Comparison of ENCODE assay signal across 1 cellular context in the genomic region with DNA sequence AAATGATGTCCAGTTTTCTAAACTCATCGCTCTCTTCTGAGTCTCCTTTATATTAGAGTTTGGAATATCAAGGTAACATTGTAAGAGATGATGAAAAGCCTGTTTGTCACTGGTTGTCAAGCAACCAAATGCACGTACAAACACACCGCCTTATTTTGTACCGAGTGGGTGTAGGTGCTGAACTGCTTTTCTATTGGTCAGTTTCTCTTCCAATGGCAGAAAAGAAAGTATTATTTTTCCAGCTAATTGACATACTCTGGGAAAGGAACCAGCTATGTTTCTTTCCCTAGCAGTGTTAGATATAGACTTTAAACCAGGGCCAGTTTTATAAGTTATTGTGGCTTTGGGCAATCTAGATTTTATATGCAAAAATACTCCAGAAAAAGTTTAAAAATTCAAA.
TF ChIP-seq lines count a peak whose summit lies in the region.

No MANE protein-coding gene starts in this region.

TF ChIP-seq in HCT116, 20 proteins besides CTCF, POLR2A, EP300 and RAD21 (continued from another document):
- TF ChIP-seq, protein P1, sequence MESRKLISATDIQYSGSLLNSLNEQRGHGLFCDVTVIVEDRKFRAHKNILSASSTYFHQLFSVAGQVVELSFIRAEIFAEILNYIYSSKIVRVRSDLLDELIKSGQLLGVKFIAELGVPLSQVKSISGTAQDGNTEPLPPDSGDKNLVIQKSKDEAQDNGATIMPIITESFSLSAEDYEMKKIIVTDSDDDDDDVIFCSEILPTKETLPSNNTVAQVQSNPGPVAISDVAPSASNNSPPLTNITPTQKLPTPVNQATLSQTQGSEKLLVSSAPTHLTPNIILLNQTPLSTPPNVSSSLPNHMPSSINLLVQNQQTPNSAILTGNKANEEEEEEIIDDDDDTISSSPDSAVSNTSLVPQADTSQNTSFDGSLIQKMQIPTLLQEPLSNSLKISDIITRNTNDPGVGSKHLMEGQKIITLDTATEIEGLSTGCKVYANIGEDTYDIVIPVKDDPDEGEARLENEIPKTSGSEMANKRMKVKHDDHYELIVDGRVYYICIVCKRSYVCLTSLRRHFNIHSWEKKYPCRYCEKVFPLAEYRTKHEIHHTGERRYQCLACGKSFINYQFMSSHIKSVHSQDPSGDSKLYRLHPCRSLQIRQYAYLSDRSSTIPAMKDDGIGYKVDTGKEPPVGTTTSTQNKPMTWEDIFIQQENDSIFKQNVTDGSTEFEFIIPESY (IDR thresholded peaks at IDR 0.05; ENCODE audit: extremely low read depth, insufficient replicate concordance, low read length): no peak
